8 cellular contexts compared by ENCODE assay signal in genomic region chr5:14946813-14947640, GRCh38.
DNase-seq lines count a peak whose midpoint lies in the region; ATAC-seq and TF ChIP-seq lines count a peak whose summit lies in the region.

No MANE protein-coding gene starts in this region.

- CTCF ChIA-PET in A673 (lab: Charles Lee), result no interaction called here

- BruUV-seq in A673 (replicated peaks; lab: Mats Ljungman, UMichigan), result no TSS peak

- no peaks in the 10 kb centered on the region for H3K4me1 ChIP-seq in A673 (ENCODE audit: insufficient read depth, low read length, poor library complexity, severe bottlenecking)

- DNase-seq in A673 (ENCODE audit: low spot score), result peak; percentile 45
- peak; percentile 39 for DNase-seq in GDM1 (lab: John Stamatoyannopoulos, UW)
- peak; percentile 29 for DNase-seq in NCI-H510A treated with DMSO at 0.1 percent for 48 hours (lab: John Stamatoyannopoulos, UW)
- peak in 1 of 2 donors; percentile 16 for DNase-seq in activated naive CD4-positive, alpha-beta T cell treated with anti-CD3 and anti-CD28 coated beads, Interleukin-2, amount 50 U/mL, for 72 hours (ENCODE audit: low spot score in 2 of 2)
- DNase-seq in kidney tubule cell (ENCODE audit: low spot score), result peak; percentile 42
- DNase-seq in occipital lobe (lab: John Stamatoyannopoulos, UW), result no peak
- DNase-seq in midbrain (lab: John Stamatoyannopoulos, UW), result no peak

- H3K9me3 Mint-ChIP-seq in activated naive CD4-positive, alpha-beta T cell treated with anti-CD3 and anti-CD28 coated beads, Interleukin-2, amount 50 U/mL, for 72 hours, result no peaks in the 10 kb centered on the region

- H3K27ac ChIP-seq in A673 (ENCODE audit: low read depth, low read length, poor library complexity, severe bottlenecking), result no peak overlapping the region

- H3K9me3 ChIP-seq in A673 (ENCODE audit: low read depth, low read length, poor library complexity, severe bottlenecking), result no peaks in the 10 kb centered on the region

- intact Hi-C loops in A673 (cut with micrococcal nuclease; ENCODE audit: unreplicated experiment), result loop anchor here (5.0 kb wide), 1 partner anchor 55 kb away; no protein-coding TSS in a partner anchor

- no peaks in the 10 kb centered on the region for H3K27me3 ChIP-seq in A673 (replicated peaks; ENCODE audit: insufficient read depth, low read depth, low read length, poor library complexity)

- no peaks in the 10 kb centered on the region for H3K36me3 Mint-ChIP-seq in activated naive CD4-positive, alpha-beta T cell treated with anti-CD3 and anti-CD28 coated beads, Interleukin-2, amount 50 U/mL, for 72 hours

- POLR2A ChIA-PET in A673 (lab: Charles Lee; ENCODE audit: low non-redundant PET), result no interaction called here

- peak overlapping the region in 1 of 2 donors; percentile 73 for H3K27ac Mint-ChIP-seq in activated naive CD4-positive, alpha-beta T cell treated with anti-CD3 and anti-CD28 coated beads, Interleukin-2, amount 50 U/mL, for 72 hours

- peak; percentile 82 for ATAC-seq in HG02610 (IDR thresholded peaks at IDR 0.05; ENCODE audit: unreplicated experiment)
- ATAC-seq in activated naive CD4-positive, alpha-beta T cell treated with anti-CD3 and anti-CD28 coated beads, Interleukin-2, amount 50 U/mL, for 72 hours, result peak; percentile 81 to 83

- TF ChIP-seq CTCF in A673 (conservative IDR thresholded peaks at IDR 0.05; ENCODE audit: low read depth, low read length), result peak; percentile 50

- no peak overlapping the region for H3K4me3 ChIP-seq in A673 (ENCODE audit: low read depth, low read length, poor library complexity, severe bottlenecking)

- no peaks in the 10 kb centered on the region for H3K36me3 ChIP-seq in A673 (ENCODE audit: insufficient read depth, low read length, poor library complexity, severe bottlenecking)

Comparison
In these comparisons a context has a peak if more than half of its experiments do, and no peak if none do; other contexts are left out.
1. DNase-seq: peak in A673 (single experiment), GDM1 (single experiment), NCI-H510A treated with DMSO at 0.1 percent for 48 hours (single experiment) and kidney tubule cell (single experiment); none in occipital lobe (single experiment) and midbrain (single experiment).